ENCODE assay signal across 8 cellular contexts in the genomic region with DNA sequence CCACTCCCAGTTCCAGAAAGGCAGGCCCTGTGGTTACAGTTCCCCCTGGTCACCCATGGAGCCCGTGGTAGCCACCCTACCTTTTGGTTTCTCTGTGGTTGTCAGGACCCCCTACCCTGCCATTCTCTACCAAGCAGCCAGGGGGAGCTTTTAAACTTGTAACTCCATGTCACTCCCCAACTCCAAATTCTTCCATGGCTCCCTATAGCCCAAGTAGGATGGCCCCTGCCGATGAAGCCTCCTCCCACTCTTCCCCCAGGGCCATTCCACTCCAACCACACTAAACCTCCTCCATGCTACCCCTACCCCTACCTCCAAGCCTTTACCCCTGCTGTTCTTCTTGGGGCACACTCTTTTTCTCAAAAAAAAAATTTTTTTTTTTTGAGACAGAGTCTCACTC.
DNase-seq lines count a peak whose midpoint lies in the region; ATAC-seq lines count a peak whose summit lies in the region.

No MANE protein-coding gene starts in this region.

- peak overlapping the region; percentile 68 for H3K27ac ChIP-seq in substantia nigra (ENCODE audit: low read depth, low read length, poor library complexity, severe bottlenecking)

- peak; percentile 47 for DNase-seq in stimulated activated CD4-positive, alpha-beta T cell treated with anti-CD3 and anti-CD28 coated beads, Interleukin-15, amount 100 ng/mL, for 24 hours
- no peak for DNase-seq in stimulated activated CD4-positive, alpha-beta T cell treated with anti-CD3 and anti-CD28 coated beads, Interleukin-12 subunit alpha, Interleukin-12 subunit beta, amount 100 ng/mL, for 4 hours
- peak; percentile 77 for DNase-seq in NCI-H69 (lab: John Stamatoyannopoulos, UW)
- peak; percentile 73 for DNase-seq in activated effector memory CD4-positive, alpha-beta T cell treated with anti-CD3 and anti-CD28 coated beads, Interleukin-2, amount 50 U/mL, for 16 hours
- DNase-seq in islet precursor cell = peak; percentile 75
- DNase-seq in substantia nigra (lab: John Stamatoyannopoulos, UW) = peak in 2 of 49 donors; percentile 4 to 5
- no peak for DNase-seq in middle frontal gyrus (ENCODE audit: extremely low spot score, low spot score)

- ATAC-seq in GM19397 (IDR thresholded peaks at IDR 0.05; ENCODE audit: unreplicated experiment) = no peak

Comparison
In these comparisons a context has a peak if more than half of its experiments do, and no peak if none do; other contexts are left out.
1. DNase-seq: peak in stimulated activated CD4-positive, alpha-beta T cell treated with anti-CD3 and anti-CD28 coated beads, Interleukin-15, amount 100 ng/mL, for 24 hours (single experiment), NCI-H69 (single experiment), activated effector memory CD4-positive, alpha-beta T cell treated with anti-CD3 and anti-CD28 coated beads, Interleukin-2, amount 50 U/mL, for 16 hours (single experiment) and islet precursor cell (single experiment); none in stimulated activated CD4-positive, alpha-beta T cell treated with anti-CD3 and anti-CD28 coated beads, Interleukin-12 subunit alpha, Interleukin-12 subunit beta, amount 100 ng/mL, for 4 hours (single experiment) and middle frontal gyrus (single experiment).